In the genomic region with DNA sequence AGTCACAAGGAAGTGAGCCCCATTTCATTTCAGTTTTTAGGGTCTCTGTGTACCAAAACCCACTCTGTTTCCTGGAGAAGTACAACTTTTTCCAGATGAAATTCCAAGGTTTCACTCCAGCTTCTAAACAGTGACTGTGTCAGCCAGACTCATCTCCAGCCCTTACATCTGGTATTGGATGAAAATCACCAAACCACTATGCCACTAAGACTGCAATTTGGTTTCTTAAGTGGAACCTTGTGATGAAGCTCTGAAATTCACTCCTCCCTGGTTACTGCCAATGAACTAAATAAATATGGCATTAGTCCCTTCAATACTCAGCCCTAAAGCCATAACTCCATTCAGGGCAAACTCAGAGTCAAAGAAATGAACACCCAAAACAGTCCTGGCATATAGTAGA, we compare ENCODE assay signal across 21 cellular contexts.
"Had no signal": no experiment of that assay in that cellular context is flagged by ENCODE, and none has a peak within 500 bp of the region (broad histone marks: within the 10 kb centered on the region; RNA-seq: fewer than 3 reads in every experiment).

No MANE protein-coding gene starts in this region.

- H3K27me3 ChIP-seq: esophagus muscularis mucosa, gastrocnemius medialis, heart right ventricle, left lung had no signal

- H3K9me3 ChIP-seq: esophagus muscularis mucosa, gastrocnemius medialis, heart right ventricle, left lung, lower lobe of right lung had no signal

- H3K4me1 ChIP-seq: gastrocnemius medialis, left lung, lower lobe of right lung had no signal

- H3K27ac ChIP-seq: coronary artery, dorsolateral prefrontal cortex, esophagus muscularis mucosa, gastrocnemius medialis, heart right ventricle, left lung, lower lobe of right lung had no signal

- H3K36me3 ChIP-seq: esophagus muscularis mucosa, gastrocnemius medialis, heart right ventricle, left lung, lower lobe of right lung had no signal

- DNase-seq: dermis blood vessel endothelial cell; dorsolateral prefrontal cortex; effector CD4-positive, alpha-beta T cell; effector memory CD4-positive, alpha-beta T cell; foreskin fibroblast; foreskin melanocyte; gastrocnemius medialis; glutamatergic neuron; head of caudate nucleus; heart right ventricle; hippocampal formation; left cardiac atrium; left lung; left ventricle myocardium superior; lower lobe of right lung; mesendoderm; midbrain; naive B cell; naive thymus-derived CD8-positive, alpha-beta T cell had no signal

- H3K4me3 ChIP-seq: coronary artery, dorsolateral prefrontal cortex, esophagus muscularis mucosa, gastrocnemius medialis, heart right ventricle, left lung, lower lobe of right lung had no signal

- ATAC-seq: gastrocnemius medialis; heart right ventricle; left cardiac atrium; left lung; left ventricle myocardium superior; lower lobe of right lung; naive thymus-derived CD8-positive, alpha-beta T cell had no signal
